ENCODE assay signal across 10 cellular contexts in genomic region chr17:80253631-80254395, GRCh38. TPM values are rescaled to one million over a fixed set of nuclear protein-coding genes. Genes with fewer than 3 reads are reported as not detected.
DNase-seq lines count a peak whose midpoint lies in the region; ATAC-seq, FAIRE-seq and TF ChIP-seq lines count a peak whose summit lies in the region.
"Had no signal": no experiment of that assay in that cellular context is flagged by ENCODE, and none has a peak within 500 bp of the region (broad histone marks: within the 10 kb centered on the region; RNA-seq: fewer than 3 reads in every experiment).

No MANE protein-coding gene starts in this region.

- peak overlapping the region; percentile 94 for H3K27ac Mint-ChIP-seq in T-helper 1 cell treated with Interleukin-12 subunit alpha and Interleukin-12 subunit beta and Interleukin-4 antibody, amounts not matched to agents 30 μg/mL and 1 μg/mL, for 36 hours
- peak overlapping the region; percentile 71 for H3K27ac Mint-ChIP-seq in WTC11
- H3K27ac Mint-ChIP-seq in stimulated activated effector memory CD8-positive, alpha-beta T cell treated with anti-CD3 and anti-CD28 coated beads, Interleukin-12 subunit alpha, Interleukin-12 subunit beta, amount 100 ng/mL, for 72 hours, result peak overlapping the region; percentile 96

- FAIRE-seq in keratinocyte (lab: Jason Lieb, UNC), result no peak

- H3K79me2 ChIP-seq in keratinocyte (ENCODE audit: control insufficient read depth, insufficient read depth, low read length), result no peaks in the 10 kb centered on the region

- H3K4me3 ChIP-seq in keratinocyte (ENCODE audit: control insufficient read depth in 2 of 3, extremely low read depth in 1 of 3, insufficient read depth in 2 of 3, low read depth in 1 of 3, low read length in 3 of 3), result no peak overlapping the region
- H3K4me3 ChIP-seq: Peyer's patch had no signal

- no peak for ATAC-seq in WTC11
- no peak for ATAC-seq in stimulated activated effector memory CD8-positive, alpha-beta T cell treated with anti-CD3 and anti-CD28 coated beads, Interleukin-12 subunit alpha, Interleukin-12 subunit beta, amount 100 ng/mL, for 72 hours

- CTCF ChIA-PET in WTC11 (lab: Charles Lee), result no interaction called here

- peaks cover 53% of the 10 kb centered on the region for H3K4me1 Mint-ChIP-seq in T-helper 1 cell treated with Interleukin-12 subunit alpha and Interleukin-12 subunit beta and Interleukin-4 antibody, amounts not matched to agents 30 μg/mL and 1 μg/mL, for 36 hours (ENCODE audit: low read depth)
- H3K4me1 Mint-ChIP-seq in WTC11, result peaks cover 25% of the 10 kb centered on the region
- H3K4me1 Mint-ChIP-seq in stimulated activated effector memory CD8-positive, alpha-beta T cell treated with anti-CD3 and anti-CD28 coated beads, Interleukin-12 subunit alpha, Interleukin-12 subunit beta, amount 100 ng/mL, for 72 hours, result peaks cover 54% of the 10 kb centered on the region

- TF ChIP-seq CTCF in WTC11 (IDR thresholded peaks at IDR 0.05) (no peak), keratinocyte (optimal IDR thresholded peaks at IDR 0.05 in 1 of 3, IDR thresholded peaks at IDR 0.05 in 1 of 3, conservative IDR thresholded peaks at IDR 0.05 in 1 of 3; ENCODE audit: extremely low read depth in 1 of 3, insufficient read depth in 2 of 3, low read length in 3 of 3) (no peak)

- H3K27me3 ChIP-seq in keratinocyte (ENCODE audit: control insufficient read depth, extremely low read depth, insufficient read depth, low read length), result no peaks in the 10 kb centered on the region
- H3K27me3 ChIP-seq: Peyer's patch had no signal

- peak overlapping the region; percentile 15 for H3K9ac ChIP-seq in keratinocyte (ENCODE audit: control insufficient read depth, extremely low read depth, insufficient read depth, low read length)

- DNase-seq in T-helper 1 cell (no peak), WTC11 (ENCODE audit: low spot score) (no peak), keratinocyte (ENCODE audit: low read depth, low spot score) (no peak), midbrain (lab: John Stamatoyannopoulos, UW) (no peak), T1000 (lab: John Stamatoyannopoulos, UW) (no peak)
- no peak for DNase-seq in stimulated activated effector memory CD8-positive, alpha-beta T cell treated with anti-CD3 and anti-CD28 coated beads, Interleukin-12 subunit alpha, Interleukin-12 subunit beta, amount 100 ng/mL, for 72 hours (ENCODE audit: low spot score in 2 of 2)
- no peak for DNase-seq in stimulated activated CD4-positive, alpha-beta T cell treated with anti-CD3 and anti-CD28 coated beads, Interleukin-2, amount 100 ng/mL, for 48 hours
- DNase-seq: NCI-H1105 had no signal

- dilution Hi-C loops in keratinocyte (cut with MboI; ENCODE audit: extremely low pct_ligation_motif_present, low sequenced_read_pairs), result no loop called here

- H4K20me1 ChIP-seq in keratinocyte (ENCODE audit: control insufficient read depth, extremely low read depth, insufficient read depth, low read length), result no peaks in the 10 kb centered on the region

- H3K9me1 ChIP-seq in keratinocyte (ENCODE audit: control insufficient read depth, extremely low read depth, insufficient read depth, low read length), result no peaks in the 10 kb centered on the region

- peak overlapping the region; percentile 65 for H3K27ac ChIP-seq in keratinocyte (ENCODE audit: control insufficient read depth, insufficient read depth, low read length)

- peak overlapping the region; percentile 67 for H3K4me3 Mint-ChIP-seq in T-helper 1 cell treated with Interleukin-12 subunit alpha and Interleukin-12 subunit beta and Interleukin-4 antibody, amounts not matched to agents 30 μg/mL and 1 μg/mL, for 36 hours
- no peak overlapping the region for H3K4me3 Mint-ChIP-seq in WTC11
- H3K4me3 Mint-ChIP-seq in stimulated activated effector memory CD8-positive, alpha-beta T cell treated with anti-CD3 and anti-CD28 coated beads, Interleukin-12 subunit alpha, Interleukin-12 subunit beta, amount 100 ng/mL, for 72 hours, result peak overlapping the region; percentile 65

- POLR2A ChIA-PET in WTC11 (lab: Charles Lee), result interaction anchor here (1.2 kb wide), 1 partner anchor 16 kb away, joined by 3 read pairs; no protein-coding TSS in a partner anchor

- H3K4me2 ChIP-seq in keratinocyte (ENCODE audit: control insufficient read depth, extremely low read depth, insufficient read depth, low read depth, low read length), result no peak overlapping the region

- no peaks in the 10 kb centered on the region for H3K9me3 ChIP-seq in keratinocyte (ENCODE audit: control insufficient read depth, low read depth, low read length)
- H3K9me3 ChIP-seq: Peyer's patch had no signal

- peaks cover 29% of the 10 kb centered on the region for H3K4me1 ChIP-seq in keratinocyte (ENCODE audit: control insufficient read depth, extremely low read depth, insufficient read depth, low read length)

- no peak overlapping the region for H2AFZ ChIP-seq in keratinocyte (ENCODE audit: control insufficient read depth, low read length)

- peaks cover 4% of the 10 kb centered on the region for H3K36me3 Mint-ChIP-seq in T-helper 1 cell treated with Interleukin-12 subunit alpha and Interleukin-12 subunit beta and Interleukin-4 antibody, amounts not matched to agents 30 μg/mL and 1 μg/mL, for 36 hours (ENCODE audit: low read depth)
- 0 out of 2 replicates have a peak, but pooled peaks cover 2% of the 10 kb centered on the region for H3K36me3 Mint-ChIP-seq in WTC11
- H3K36me3 Mint-ChIP-seq in stimulated activated effector memory CD8-positive, alpha-beta T cell treated with anti-CD3 and anti-CD28 coated beads, Interleukin-12 subunit alpha, Interleukin-12 subunit beta, amount 100 ng/mL, for 72 hours, result peaks cover 32% of the 10 kb centered on the region

- no peaks in the 10 kb centered on the region for H3K36me3 ChIP-seq in keratinocyte (ENCODE audit: control insufficient read depth in 2 of 2, extremely low read depth in 1 of 2, insufficient read depth in 2 of 2, low read length in 2 of 2)

- H3K9me3 Mint-ChIP-seq in T-helper 1 cell treated with Interleukin-12 subunit alpha and Interleukin-12 subunit beta and Interleukin-4 antibody, amounts not matched to agents 30 μg/mL and 1 μg/mL, for 36 hours, result no peaks in the 10 kb centered on the region
- no peaks in the 10 kb centered on the region for H3K9me3 Mint-ChIP-seq in WTC11
- H3K9me3 Mint-ChIP-seq in stimulated activated effector memory CD8-positive, alpha-beta T cell treated with anti-CD3 and anti-CD28 coated beads, Interleukin-12 subunit alpha, Interleukin-12 subunit beta, amount 100 ng/mL, for 72 hours, result no peaks in the 10 kb centered on the region

- H3K27me3 Mint-ChIP-seq in T-helper 1 cell treated with Interleukin-12 subunit alpha and Interleukin-12 subunit beta and Interleukin-4 antibody, amounts not matched to agents 30 μg/mL and 1 μg/mL, for 36 hours (ENCODE audit: low read depth), result no peaks in the 10 kb centered on the region
- H3K27me3 Mint-ChIP-seq in WTC11 (ENCODE audit: low read depth), result no peaks in the 10 kb centered on the region

TF ChIP-seq in WTC11, 78 proteins besides CTCF, POLR2A, EP300 and RAD21 (continues in another document):
- TF ChIP-seq ZNF219 (CRISPR knock-in tag; IDR thresholded peaks at IDR 0.05; ENCODE audit: borderline replicate concordance) (no peak), KAT7 (CRISPR knock-in tag; IDR thresholded peaks at IDR 0.05; ENCODE audit: borderline replicate concordance) (no peak), RORB (CRISPR knock-in tag; IDR thresholded peaks at IDR 0.05) (no peak), ZNF423 (CRISPR knock-in tag; IDR thresholded peaks at IDR 0.05) (no peak), ATF3 (CRISPR knock-in tag; conservative IDR thresholded peaks at IDR 0.05) (no peak), ESRRA (CRISPR knock-in tag; IDR thresholded peaks at IDR 0.05; ENCODE audit: borderline replicate concordance) (no peak), IRF2 (CRISPR knock-in tag; IDR thresholded peaks at IDR 0.05; ENCODE audit: borderline replicate concordance, low read depth) (no peak)
- TF ChIP-seq, protein P1, sequence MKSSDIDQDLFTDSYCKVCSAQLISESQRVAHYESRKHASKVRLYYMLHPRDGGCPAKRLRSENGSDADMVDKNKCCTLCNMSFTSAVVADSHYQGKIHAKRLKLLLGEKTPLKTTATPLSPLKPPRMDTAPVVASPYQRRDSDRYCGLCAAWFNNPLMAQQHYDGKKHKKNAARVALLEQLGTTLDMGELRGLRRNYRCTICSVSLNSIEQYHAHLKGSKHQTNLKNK (CRISPR knock-in tag; IDR thresholded peaks at IDR 0.05), result no peak

RNA-seq across cellular contexts. Expression of gene RNF213, which starts 6.8 kb away (rescaled TPM):
- total RNA-seq in WTC11 (2021), result 70.3 to 72.6 TPM (median 70.5 TPM) in 3 replicates
- polyA plus RNA-seq in keratinocyte, result 21.0 to 34.1 TPM (median 24.4 TPM) in 3 replicates
- polyA plus RNA-seq in keratinocyte (2011; ENCODE audit: low read depth), result 23.0 TPM
- polyA plus RNA-seq in keratinocyte (2011; cell fraction: cytosol; rRNA removed), result 13.2 and 15.6 TPM in 2 replicates
- polyA plus RNA-seq in keratinocyte (2011; cell fraction: nucleus; rRNA removed), result 131 and 145 TPM in 2 replicates
- polyA plus RNA-seq in keratinocyte (2012; ENCODE audit: low replicate concordance), result 25.2 and 36.9 TPM in 2 replicates
- polyA minus RNA-seq in keratinocyte, result 71.4 to 308 TPM (median 91.8 TPM) in 3 replicates
- 36.4 TPM for polyA minus RNA-seq in keratinocyte (2011; cell fraction: cytosol; rRNA and poly(A)+ RNA removed)
- polyA minus RNA-seq in keratinocyte (2011; cell fraction: nucleus; rRNA and poly(A)+ RNA removed), result 154 and 249 TPM in 2 replicates

RNA-seq across cellular contexts. Expression of gene SLC26A11, which starts 33.6 kb away (rescaled TPM):
- 19.1 to 26.4 TPM (median 23.5 TPM) in 3 replicates for total RNA-seq in WTC11 (2021)
- polyA plus RNA-seq in keratinocyte, result 2.2 to 4.7 TPM (median 3.0 TPM) in 3 replicates
- 2.0 TPM for polyA plus RNA-seq in keratinocyte (2011; ENCODE audit: low read depth)
- 1.3 and 2.6 TPM in 2 replicates for polyA plus RNA-seq in keratinocyte (2011; cell fraction: cytosol; rRNA removed)
- 15.7 and 21.6 TPM in 2 replicates for polyA plus RNA-seq in keratinocyte (2011; cell fraction: nucleus; rRNA removed)
- 3.8 and 5.7 TPM in 2 replicates for polyA plus RNA-seq in keratinocyte (2012; ENCODE audit: low replicate concordance)
- polyA minus RNA-seq in keratinocyte, result 2.2 to 5.7 TPM (median 3.2 TPM) in 3 replicates
- 3.3 TPM for polyA minus RNA-seq in keratinocyte (2011; cell fraction: cytosol; rRNA and poly(A)+ RNA removed)
- 11.2 and 12.5 TPM in 2 replicates for polyA minus RNA-seq in keratinocyte (2011; cell fraction: nucleus; rRNA and poly(A)+ RNA removed)

RNA-seq across cellular contexts. Expression of gene SGSH, which starts 33.7 kb away (rescaled TPM):
- total RNA-seq in WTC11 (2021), result 22.0 to 27.7 TPM (median 22.0 TPM) in 3 replicates
- 8.9 to 21.5 TPM (median 9.6 TPM) in 3 replicates for polyA plus RNA-seq in keratinocyte
- 7.2 TPM for polyA plus RNA-seq in keratinocyte (2011; ENCODE audit: low read depth)
- polyA plus RNA-seq in keratinocyte (2011; cell fraction: cytosol; rRNA removed), result 5.2 and 9.1 TPM in 2 replicates
- 89.8 and 106 TPM in 2 replicates for polyA plus RNA-seq in keratinocyte (2011; cell fraction: nucleus; rRNA removed)
- 11.3 and 23.7 TPM in 2 replicates for polyA plus RNA-seq in keratinocyte (2012; ENCODE audit: low replicate concordance)
- 10.0 to 31.6 TPM (median 10.1 TPM) in 3 replicates for polyA minus RNA-seq in keratinocyte
- polyA minus RNA-seq in keratinocyte (2011; cell fraction: cytosol; rRNA and poly(A)+ RNA removed), result 14.4 TPM
- 28.7 and 33.2 TPM in 2 replicates for polyA minus RNA-seq in keratinocyte (2011; cell fraction: nucleus; rRNA and poly(A)+ RNA removed)
